Comparison of ENCODE assay signal across 7 cellular contexts in the genomic region with DNA sequence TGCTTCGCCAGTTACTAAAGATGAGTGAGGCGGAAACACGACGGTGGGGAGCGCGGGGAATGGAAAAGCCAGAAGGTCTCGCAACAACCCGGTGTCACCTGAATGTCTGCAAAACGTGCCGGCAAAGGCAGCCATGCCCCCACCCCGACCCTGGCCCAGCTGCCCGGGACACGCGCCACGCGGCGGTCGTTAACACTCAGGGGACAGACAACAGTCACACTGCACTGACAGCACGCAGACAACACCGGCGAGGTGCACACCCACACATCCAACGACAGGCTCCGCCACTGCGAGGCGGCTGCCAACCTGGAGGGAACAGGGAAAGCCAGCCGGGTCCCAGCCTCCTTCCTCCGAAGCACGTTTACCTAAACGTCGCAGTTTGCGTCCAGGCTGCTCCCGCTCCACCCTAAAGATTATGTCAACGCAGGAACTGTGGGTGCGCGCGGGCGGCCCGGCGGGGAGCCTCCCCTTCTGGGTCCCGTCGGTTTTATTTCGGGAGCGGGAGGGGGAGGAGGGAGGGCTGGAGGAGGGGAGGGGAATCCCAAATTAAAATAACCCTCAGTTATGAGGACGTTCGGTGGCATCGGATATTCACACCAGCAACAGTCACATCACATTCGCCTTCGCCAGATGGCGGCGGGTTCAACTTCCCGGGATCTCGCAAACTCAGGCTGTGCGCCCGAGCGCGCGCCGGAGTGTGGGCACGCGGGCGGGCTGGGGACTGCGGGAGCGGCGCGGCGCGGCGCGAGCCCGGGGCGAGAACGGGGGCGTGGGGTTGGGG. TPM values are rescaled to one million over a fixed set of nuclear protein-coding genes. Genes with fewer than 3 reads are reported as not detected.
DNase-seq lines count a peak whose midpoint lies in the region; ATAC-seq and TF ChIP-seq lines count a peak whose summit lies in the region.

No MANE protein-coding gene starts in this region.

- H3K4me3 ChIP-seq in duodenal mucosa (ENCODE audit: low read depth in 1 of 2, low read length in 2 of 2) (peak overlapping the region; percentile 94 to 96), mesodermal cell (ENCODE audit: extremely low read depth, insufficient read depth, low read length, poor library complexity, severe bottlenecking) (peak overlapping the region; percentile 80)

- H3K27ac ChIP-seq in duodenal mucosa (ENCODE audit: low read depth, low read length) (peak overlapping the region; percentile 90), mesodermal cell (ENCODE audit: low read depth, low read length, severe bottlenecking) (peak overlapping the region; percentile 82)

- 0% methylated on average over 42 to 45 of the region's 73 CpGs for WGBS in mesodermal cell (ENCODE audit: insufficient coverage in 2 of 2), 2 experiments

- no peaks in the 10 kb centered on the region for H3K36me3 ChIP-seq in duodenal mucosa (ENCODE audit: control insufficient read depth in 1 of 2, insufficient read depth in 2 of 2, low read length in 2 of 2)
- H3K36me3 ChIP-seq in mesodermal cell (ENCODE audit: control insufficient read depth, insufficient read depth, low read length) = no peaks in the 10 kb centered on the region

- ATAC-seq in GM18505 (IDR thresholded peaks at IDR 0.05; ENCODE audit: unreplicated experiment) (peak; percentile 6), HG02852 (IDR thresholded peaks at IDR 0.05; ENCODE audit: unreplicated experiment) (peak; percentile 5)

- TF ChIP-seq POLR2A in GM18505 (IDR thresholded peaks at IDR 0.05; ENCODE audit: borderline replicate concordance, extremely low read depth, insufficient read depth, insufficient read length) = peak; percentile 58

- H3K27me3 ChIP-seq in duodenal mucosa (ENCODE audit: control insufficient read depth in 1 of 2, insufficient read depth in 2 of 2, low read length in 2 of 2) = no peaks in the 10 kb centered on the region

- H3K4me1 ChIP-seq in duodenal mucosa (ENCODE audit: control insufficient read depth in 1 of 2, insufficient read depth in 2 of 2, low read length in 2 of 2) (peaks cover 26 to 48% of the 10 kb centered on the region in 2 donors), mesodermal cell (ENCODE audit: control insufficient read depth, insufficient read depth, low read length, poor library complexity, severe bottlenecking) (peaks cover 10% of the 10 kb centered on the region)

- H3K9ac ChIP-seq in duodenal mucosa (ENCODE audit: low read depth in 1 of 2, low read length in 2 of 2) = peak overlapping the region; percentile 78 to 81

- peak; percentile 26 for DNase-seq in NCI-H226
- DNase-seq in activated CD4-positive, alpha-beta T cell treated with anti-CD3 and anti-CD28 coated beads, Interleukin-2, amount 50 U/mL, for 24 hours (ENCODE audit: low read depth in 1 of 2, low spot score in 1 of 2) = peak; percentile 30 to 34
- peak; percentile 36 for DNase-seq in stimulated activated naive CD4-positive, alpha-beta T cell treated with Interleukin-2 at 50 U/mL for 16 hours (lab: John Stamatoyannopoulos, UW)

- H3K9me3 ChIP-seq in duodenal mucosa (ENCODE audit: control insufficient read depth in 1 of 2, low read length in 2 of 2) (no peaks in the 10 kb centered on the region), mesodermal cell (ENCODE audit: control insufficient read depth, low read length) (no peaks in the 10 kb centered on the region)

RNA-seq across cellular contexts. Expression of a gene that starts 0.7 kb away (rescaled TPM):
- polyA plus RNA-seq in mesodermal cell (2013, experiment 1 of 2) = 20.0 TPM
- 16.5 TPM for polyA plus RNA-seq in mesodermal cell (2013, experiment 2 of 2)

RNA-seq across cellular contexts. Expression of a gene that starts 2.4 kb away (rescaled TPM):
- 12.1 TPM for polyA plus RNA-seq in mesodermal cell (2013, experiment 1 of 2)
- polyA plus RNA-seq in mesodermal cell (2013, experiment 2 of 2) = 11.8 TPM

Comparison
In these comparisons a context has a peak if more than half of its experiments do, and no peak if none do; other contexts are left out.
1. Peak in every context shown above with its lines: DNase-seq, ATAC-seq, H3K4me3 ChIP-seq and H3K27ac ChIP-seq.